26 cellular contexts compared by ENCODE assay signal in genomic region chr2:66283776-66284175, GRCh38.
"Had no signal": no experiment of that assay in that cellular context is flagged by ENCODE, and none has a peak within 500 bp of the region (broad histone marks: within the 10 kb centered on the region; RNA-seq: fewer than 3 reads in every experiment).

No MANE protein-coding gene starts in this region.

- H3K36me3 ChIP-seq: neural progenitor cell, ovary, right lobe of liver, sigmoid colon, stomach, thoracic aorta, thyroid gland, tibial nerve, vagina had no signal

- H3K4me1 Mint-ChIP-seq: natural killer cell; nephron; stimulated activated effector memory CD8-positive, alpha-beta T cell treated with anti-CD3 and anti-CD28 coated beads, Interleukin-12 subunit alpha, Interleukin-12 subunit beta, amount 100 ng/mL, for 72 hours; stimulated activated naive B cell treated with anti-CD40 and anti-IgM and Interleukin-4, amounts not matched to agents 10 μg/mL and 1 μg/mL and 100 μg/mL, for 72 hours had no signal

- H3K9ac ChIP-seq: neural progenitor cell, parathyroid adenoma had no signal

- H3K36me3 Mint-ChIP-seq: natural killer cell; neural progenitor cell; stimulated activated effector memory CD8-positive, alpha-beta T cell treated with anti-CD3 and anti-CD28 coated beads, Interleukin-12 subunit alpha, Interleukin-12 subunit beta, amount 100 ng/mL, for 72 hours; stimulated activated naive B cell treated with anti-CD40 and anti-IgM and Interleukin-4, amounts not matched to agents 10 μg/mL and 1 μg/mL and 100 μg/mL, for 72 hours had no signal

- H3K4me3 Mint-ChIP-seq: natural killer cell; nephron; neural progenitor cell; stimulated activated effector memory CD8-positive, alpha-beta T cell treated with anti-CD3 and anti-CD28 coated beads, Interleukin-12 subunit alpha, Interleukin-12 subunit beta, amount 100 ng/mL, for 72 hours; stimulated activated naive B cell treated with anti-CD40 and anti-IgM and Interleukin-4, amounts not matched to agents 10 μg/mL and 1 μg/mL and 100 μg/mL, for 72 hours; stimulated activated naive CD8-positive, alpha-beta T cell treated with anti-CD3 and anti-CD28 coated beads, Interleukin-15, Interleukin-2, amounts not matched to agents 100 ng/mL and 50 ng/mL, for 24 hours had no signal

- H3K27ac ChIP-seq: neural progenitor cell, ovary, parathyroid adenoma, psoas muscle, right lobe of liver, sigmoid colon, stomach, thoracic aorta, thyroid gland, tibial nerve, vagina had no signal

- ATAC-seq: natural killer cell; psoas muscle; right cardiac atrium; right lobe of liver; stimulated activated effector memory CD8-positive, alpha-beta T cell treated with anti-CD3 and anti-CD28 coated beads, Interleukin-12 subunit alpha, Interleukin-12 subunit beta, amount 100 ng/mL, for 72 hours; stimulated activated naive B cell treated with anti-CD40 and anti-IgM and Interleukin-4, amounts not matched to agents 10 μg/mL and 1 μg/mL and 100 μg/mL, for 72 hours had no signal

- H3K9me3 ChIP-seq: ovary, psoas muscle, right lobe of liver, sigmoid colon, stomach, thoracic aorta, thyroid gland, tibial nerve, vagina had no signal

- H3K27ac Mint-ChIP-seq: natural killer cell; nephron; neural progenitor cell; progenitor cell of endocrine pancreas; stimulated activated effector memory CD8-positive, alpha-beta T cell treated with anti-CD3 and anti-CD28 coated beads, Interleukin-12 subunit alpha, Interleukin-12 subunit beta, amount 100 ng/mL, for 72 hours; stimulated activated naive B cell treated with anti-CD40 and anti-IgM and Interleukin-4, amounts not matched to agents 10 μg/mL and 1 μg/mL and 100 μg/mL, for 72 hours; stimulated activated naive CD8-positive, alpha-beta T cell treated with anti-CD3 and anti-CD28 coated beads, Interleukin-15, Interleukin-2, amounts not matched to agents 100 ng/mL and 50 ng/mL, for 24 hours had no signal

- DNase-seq: natural killer cell; occipital lobe; ovary; posterior cingulate gyrus; psoas muscle; right cardiac atrium; right lobe of liver; sigmoid colon; small intestine; stimulated activated CD4-positive, alpha-beta T cell treated with anti-CD3 and anti-CD28 coated beads, Interleukin-15, amount 100 ng/mL, for 24 hours; stimulated activated CD4-positive, alpha-beta T cell treated with anti-CD3 and anti-CD28 coated beads, Interleukin-2, amount 100 ng/mL, for 24 hours; stimulated activated CD4-positive, alpha-beta T cell treated with anti-CD3 and anti-CD28 coated beads, Interleukin-2, amount 100 ng/mL, for 48 hours; stimulated activated CD4-positive, alpha-beta T cell treated with anti-CD3 and anti-CD28 coated beads, Interleukin-4, amount 100 ng/mL, for 24 hours; stimulated activated naive B cell treated with anti-CD40 and anti-IgM and Interleukin-4, amounts not matched to agents 10 μg/mL and 1 μg/mL and 100 μg/mL, for 72 hours; stimulated activated naive CD4-positive, alpha-beta T cell treated with Interleukin-2 at 50 U/mL for 16 hours; stomach; thyroid gland had no signal

- H3K4me3 ChIP-seq: neural progenitor cell, ovary, psoas muscle, right lobe of liver, sigmoid colon, stomach, thoracic aorta, thyroid gland, tibial nerve, vagina had no signal

- H3K27me3 Mint-ChIP-seq: progenitor cell of endocrine pancreas; stimulated activated naive CD8-positive, alpha-beta T cell treated with anti-CD3 and anti-CD28 coated beads, Interleukin-15, Interleukin-2, amounts not matched to agents 100 ng/mL and 50 ng/mL, for 24 hours had no signal
